11 cellular contexts compared by ENCODE assay signal in genomic region chr4:14165253-14165942, GRCh38.
DNase-seq lines count a peak whose midpoint lies in the region; ATAC-seq and TF ChIP-seq lines count a peak whose summit lies in the region.
"Had no signal": no experiment of that assay in that cellular context is flagged by ENCODE, and none has a peak within 500 bp of the region (broad histone marks: within the 10 kb centered on the region; RNA-seq: fewer than 3 reads in every experiment).

No MANE protein-coding gene starts in this region.

- no peaks in the 10 kb centered on the region for H3K36me3 Mint-ChIP-seq in activated T-helper 17 cell treated with anti-CD3 and anti-CD28 coated beads, Interleukin-2, amount 50 U/mL, for 72 hours (ENCODE audit: low read depth)

- peak; percentile 49 for DNase-seq in GM10266 (ENCODE audit: extremely low spot score)
- DNase-seq in SKM-1 treated with dmso at 0.1 percent for 144 hours (lab: John Stamatoyannopoulos, UW; ENCODE audit: unreplicated experiment) = peak; percentile 73
- no peak for DNase-seq in SK-N-SH
- DNase-seq in NCI-H510A treated with DMSO at 0.1 percent for 48 hours (lab: John Stamatoyannopoulos, UW) = no peak
- DNase-seq in G401 (ENCODE audit: low spot score) = no peak
- DNase-seq: activated T-cell treated with anti-CD3 and anti-CD28 coated beads, Interleukin-2, amount 50 U/mL, for 4 hours; IMR-90 had no signal

- no peaks in the 10 kb centered on the region for H3K27me3 ChIP-seq in SK-N-SH (ENCODE audit: insufficient read depth)
- H3K27me3 ChIP-seq: upper lobe of left lung had no signal

- H3K4me1 Mint-ChIP-seq in activated T-helper 17 cell treated with anti-CD3 and anti-CD28 coated beads, Interleukin-2, amount 50 U/mL, for 72 hours = no peaks in the 10 kb centered on the region

- peaks cover 24% of the 10 kb centered on the region for H3F3A ChIP-seq in SK-N-SH (replicated peaks; ENCODE audit: insufficient read depth)

- POLR2A ChIA-PET in SK-N-SH (lab: Yijun Ruan, JAX) = no interaction called here

- no peaks in the 10 kb centered on the region for H3K9me2 ChIP-seq in SK-N-SH

- H3K9me3 ChIP-seq in SK-N-SH = no peaks in the 10 kb centered on the region
- H3K9me3 ChIP-seq: upper lobe of left lung had no signal

- no peak overlapping the region for H3K4me2 ChIP-seq in SK-N-SH

- ATAC-seq in GM19452 (IDR thresholded peaks at IDR 0.05; ENCODE audit: unreplicated experiment) (peak; percentile 98), HG03060 (IDR thresholded peaks at IDR 0.05; ENCODE audit: low read depth, unreplicated experiment) (peak; percentile 98)
- no peak for ATAC-seq in activated T-helper 17 cell treated with anti-CD3 and anti-CD28 coated beads, Interleukin-2, amount 50 U/mL, for 72 hours (replicated peaks)
- ATAC-seq: activated T-cell treated with anti-CD3 and anti-CD28 coated beads, Interleukin-2, amount 50 U/mL, for 4 hours had no signal

- H3K27ac ChIP-seq in SK-N-SH (ENCODE audit: low read depth in 2 of 2, low read length in 1 of 2) = no peak overlapping the region
- H3K27ac ChIP-seq: upper lobe of left lung had no signal

- no peaks in the 10 kb centered on the region for H4K20me1 ChIP-seq in SK-N-SH (ENCODE audit: insufficient read depth)

- H3K27ac Mint-ChIP-seq in activated T-helper 17 cell treated with anti-CD3 and anti-CD28 coated beads, Interleukin-2, amount 50 U/mL, for 72 hours = no peak overlapping the region

- WGBS in SK-N-SH (ENCODE audit: low lambda C conversion rate) = 87% methylated on average over 3 of the region's 3 CpGs

- no peak overlapping the region for H3K9ac ChIP-seq in SK-N-SH

- no peak overlapping the region; the same call in 1 of the 2 replicates for H2AFZ ChIP-seq in SK-N-SH (ENCODE audit: low read depth)

- peaks cover 6 to 25% of the 10 kb centered on the region in 2 experiments for H3K4me1 ChIP-seq in SK-N-SH (ENCODE audit: control insufficient read depth in 1 of 2, insufficient read depth in 2 of 2, low read depth in 1 of 2, low read length in 1 of 2)

- TF ChIP-seq RAD21 in SK-N-SH (IDR thresholded peaks at IDR 0.05; ENCODE audit: low read length) = no peak

- no peak overlapping the region for H3K4me3 Mint-ChIP-seq in activated T-helper 17 cell treated with anti-CD3 and anti-CD28 coated beads, Interleukin-2, amount 50 U/mL, for 72 hours
- H3K4me3 Mint-ChIP-seq: activated T-cell treated with anti-CD3 and anti-CD28 coated beads, Interleukin-2, amount 50 U/mL, for 4 hours had no signal

- no peak for TF ChIP-seq EP300 in SK-N-SH (IDR thresholded peaks at IDR 0.05; ENCODE audit: borderline replicate concordance in 1 of 2, low read depth in 1 of 2, low read length in 1 of 2)

- no peaks in the 10 kb centered on the region for H3K27me3 Mint-ChIP-seq in activated T-helper 17 cell treated with anti-CD3 and anti-CD28 coated beads, Interleukin-2, amount 50 U/mL, for 72 hours

- CTCF ChIA-PET in SK-N-SH (lab: Yijun Ruan, JAX) = no interaction called here

- no peaks in the 10 kb centered on the region for H3K9me3 Mint-ChIP-seq in activated T-helper 17 cell treated with anti-CD3 and anti-CD28 coated beads, Interleukin-2, amount 50 U/mL, for 72 hours
- H3K9me3 Mint-ChIP-seq: activated T-cell treated with anti-CD3 and anti-CD28 coated beads, Interleukin-2, amount 50 U/mL, for 4 hours had no signal

- no peak for TF ChIP-seq CTCF in GM10266 (IDR thresholded peaks at IDR 0.05; ENCODE audit: control insufficient read depth, insufficient read depth, low read depth, missing control alignments)
- TF ChIP-seq CTCF in SK-N-SH (IDR thresholded peaks at IDR 0.05) = no peak

- no peak overlapping the region for H3K4me3 ChIP-seq in SK-N-SH (ENCODE audit: low read depth in 2 of 2, low read length in 1 of 2)
- H3K4me3 ChIP-seq: upper lobe of left lung had no signal

- no peaks in the 10 kb centered on the region for H3K79me2 ChIP-seq in SK-N-SH (ENCODE audit: insufficient read depth)

- in situ Hi-C loops in G401 (cut with HindIII; ENCODE audit: low sequenced_read_pairs) = no loop called here

- no peaks in the 10 kb centered on the region for H3K36me3 ChIP-seq in SK-N-SH (replicated peaks in 1 of 2; ENCODE audit: control insufficient read depth in 1 of 2, insufficient read depth in 2 of 2, low read length in 1 of 2)
- H3K36me3 ChIP-seq: upper lobe of left lung had no signal

TF ChIP-seq in SK-N-SH, 30 proteins besides CTCF, POLR2A, EP300 and RAD21:
- TF ChIP-seq RXRA (IDR thresholded peaks at IDR 0.05; ENCODE audit: borderline replicate concordance, low read depth) (no peak), TCF12 (IDR thresholded peaks at IDR 0.05) (no peak), PBX3 (IDR thresholded peaks at IDR 0.05) (no peak), IRF3 (IDR thresholded peaks at IDR 0.05; ENCODE audit: low read depth, low read length) (no peak), TAF1 (IDR thresholded peaks at IDR 0.05; ENCODE audit: borderline replicate concordance, low read depth, low read length) (no peak), POLR2AphosphoS5 (IDR thresholded peaks at IDR 0.05; ENCODE audit: low read depth, low read length) (no peak), GABPA (IDR thresholded peaks at IDR 0.05; ENCODE audit: low read depth) (no peak), RFX5 (IDR thresholded peaks at IDR 0.05; ENCODE audit: low read length) (no peak), MAX (IDR thresholded peaks at IDR 0.05; ENCODE audit: low read depth) (no peak), SMC3 (IDR thresholded peaks at IDR 0.05; ENCODE audit: low read depth, low read length) (no peak), MEF2A (IDR thresholded peaks at IDR 0.05; ENCODE audit: borderline replicate concordance, low read depth) (no peak), NRF1 (IDR thresholded peaks at IDR 0.05; ENCODE audit: low read depth, low read length) (no peak), CHD2 (IDR thresholded peaks at IDR 0.05; ENCODE audit: low read length, partially characterized antibody) (no peak), ELF1 (IDR thresholded peaks at IDR 0.05) (no peak), NFIC (IDR thresholded peaks at IDR 0.05; ENCODE audit: borderline replicate concordance) (no peak), ZBTB33 (IDR thresholded peaks at IDR 0.05; ENCODE audit: borderline replicate concordance, low read depth) (no peak), FOXJ3 (CRISPR knock-in tag; IDR thresholded peaks at IDR 0.05) (no peak)

Comparison
In these comparisons a context has a peak if more than half of its experiments do, and no peak if none do; other contexts are left out.
1. DNase-seq: peak in GM10266 (single experiment) and SKM-1 treated with dmso at 0.1 percent for 144 hours (single experiment); none in SK-N-SH (single experiment), NCI-H510A treated with DMSO at 0.1 percent for 48 hours (single experiment) and G401 (single experiment).